15 cellular contexts compared by ENCODE assay signal in genomic region chr13:99323488-99323887, GRCh38. TPM values are rescaled to one million over a fixed set of nuclear protein-coding genes. Genes with fewer than 3 reads are reported as not detected.
A peak's percentile ranks its signal among the peaks of the same experiment; 100 is the strongest.
DNase-seq lines count a peak whose midpoint lies in the region; ATAC-seq lines count a peak whose summit lies in the region.
"Had no signal": no experiment of that assay in that cellular context is flagged by ENCODE, and none has a peak within 500 bp of the region (broad histone marks: within the 10 kb centered on the region; RNA-seq: fewer than 3 reads in every experiment).

No MANE protein-coding gene starts in this region.

- peak overlapping the region; percentile 95 to 97 (median 95) for H3K27ac Mint-ChIP-seq in CD4-positive, CD25-positive, alpha-beta regulatory T cell
- H3K27ac Mint-ChIP-seq in activated T-helper 1 cell treated with anti-CD3 and anti-CD28 coated beads, Interleukin-12 subunit alpha, Interleukin-12 subunit beta, Interleukin-2, Interleukin-4 antibody, amounts not matched to agents 30 ng/mL and 10 ng/mL and 1 ng/mL, durations not matched to agents 14 hours and 24 hours and 36 hours = peak overlapping the region; percentile 96
- peak overlapping the region; percentile 94 for H3K27ac Mint-ChIP-seq in memory B cell

- H3K9me3 Mint-ChIP-seq in CD4-positive, CD25-positive, alpha-beta regulatory T cell = no peaks in the 10 kb centered on the region
- peaks cover 3% of the 10 kb centered on the region for H3K9me3 Mint-ChIP-seq in activated T-helper 1 cell treated with anti-CD3 and anti-CD28 coated beads, Interleukin-12 subunit alpha, Interleukin-12 subunit beta, Interleukin-2, Interleukin-4 antibody, amounts not matched to agents 30 ng/mL and 10 ng/mL and 1 ng/mL, durations not matched to agents 14 hours and 24 hours and 36 hours
- H3K9me3 Mint-ChIP-seq in memory B cell = no peaks in the 10 kb centered on the region

- peaks cover 25% of the 10 kb centered on the region for H3K36me3 ChIP-seq in CD4-positive, CD25-positive, alpha-beta regulatory T cell (ENCODE audit: control insufficient read depth, insufficient read depth, low read length)
- H3K36me3 ChIP-seq: pancreas had no signal

- peak overlapping the region; percentile 68 for H3K4me3 ChIP-seq in CD4-positive, CD25-positive, alpha-beta regulatory T cell (ENCODE audit: low read depth, low read length)
- H3K4me3 ChIP-seq: pancreas had no signal

- H3K4me1 Mint-ChIP-seq in CD4-positive, CD25-positive, alpha-beta regulatory T cell = peaks cover 44 to 79% (median 61%) of the 10 kb centered on the region in 4 donors
- H3K4me1 Mint-ChIP-seq in activated T-helper 1 cell treated with anti-CD3 and anti-CD28 coated beads, Interleukin-12 subunit alpha, Interleukin-12 subunit beta, Interleukin-2, Interleukin-4 antibody, amounts not matched to agents 30 ng/mL and 10 ng/mL and 1 ng/mL, durations not matched to agents 14 hours and 24 hours and 36 hours (ENCODE audit: low read depth) = peaks cover 68% of the 10 kb centered on the region
- peaks cover 44% of the 10 kb centered on the region for H3K4me1 Mint-ChIP-seq in memory B cell

- intact Hi-C loops in activated T-helper 1 cell treated with anti-CD3 and anti-CD28 coated beads, Interleukin-12 subunit alpha, Interleukin-12 subunit beta, Interleukin-2, Interleukin-4 antibody, amounts not matched to agents 30 ng/mL and 10 ng/mL and 1 ng/mL, durations not matched to agents 14 hours and 24 hours and 36 hours (cut with micrococcal nuclease) = loop anchor here (1.0 to 5.0 kb wide), 7 partner anchors 8 to 1069 kb away; partner anchors contain the start of gene CLYBL
- intact Hi-C loops in posterior cingulate gyrus (cut with DNase I) = no loop called here

- DNase-seq in CD4-positive, CD25-positive, alpha-beta regulatory T cell = no peak
- peak; percentile 68 for DNase-seq in HCEC 1CT
- no peak for DNase-seq in activated T-helper 1 cell treated with anti-CD3 and anti-CD28 coated beads, Interleukin-12 subunit alpha, Interleukin-12 subunit beta, Interleukin-2, Interleukin-4 antibody, amounts not matched to agents 30 ng/mL and 10 ng/mL and 1 ng/mL, durations not matched to agents 14 hours and 24 hours and 36 hours (ENCODE audit: low spot score)
- no peak for DNase-seq in memory B cell (ENCODE audit: low spot score in 2 of 2)
- no peak for DNase-seq in hippocampal formation (lab: John Stamatoyannopoulos, UW)
- DNase-seq in NOMO-1 (lab: John Stamatoyannopoulos, UW; ENCODE audit: unreplicated experiment in 2 of 2) = no peak
- no peak for DNase-seq in posterior cingulate gyrus
- DNase-seq in SIG-M5 (lab: John Stamatoyannopoulos, UW) = no peak
- DNase-seq: activated CD4-positive, CD25-positive, alpha-beta regulatory T cell; amygdala; Kasumi-1; NCI-H2171; pancreas; stimulated activated CD4-positive, alpha-beta T cell treated with anti-CD3 and anti-CD28 coated beads, Interleukin-1b, Interleukin-23, amount 100 ng/mL, for 48 hours had no signal

- peak overlapping the region; percentile 75 for H3K27ac ChIP-seq in CD4-positive, CD25-positive, alpha-beta regulatory T cell (ENCODE audit: insufficient read depth, low read length, poor library complexity, severe bottlenecking)
- H3K27ac ChIP-seq: RWPE1 had no signal

- H3K4me1 ChIP-seq in CD4-positive, CD25-positive, alpha-beta regulatory T cell (ENCODE audit: control insufficient read depth, insufficient read depth, low read length, poor library complexity, severe bottlenecking) = peaks cover 52% of the 10 kb centered on the region

- H3K27me3 ChIP-seq in CD4-positive, CD25-positive, alpha-beta regulatory T cell (ENCODE audit: control insufficient read depth, insufficient read depth, low read length) = no peaks in the 10 kb centered on the region
- H3K27me3 ChIP-seq: pancreas had no signal

- peaks cover 30% of the 10 kb centered on the region for H3K36me3 Mint-ChIP-seq in CD4-positive, CD25-positive, alpha-beta regulatory T cell
- H3K36me3 Mint-ChIP-seq in activated T-helper 1 cell treated with anti-CD3 and anti-CD28 coated beads, Interleukin-12 subunit alpha, Interleukin-12 subunit beta, Interleukin-2, Interleukin-4 antibody, amounts not matched to agents 30 ng/mL and 10 ng/mL and 1 ng/mL, durations not matched to agents 14 hours and 24 hours and 36 hours (ENCODE audit: low read depth) = peaks cover 30% of the 10 kb centered on the region
- H3K36me3 Mint-ChIP-seq in memory B cell = peaks cover 17% of the 10 kb centered on the region

- no peaks in the 10 kb centered on the region for H3K9me3 ChIP-seq in CD4-positive, CD25-positive, alpha-beta regulatory T cell (ENCODE audit: control insufficient read depth in 2 of 2, low read length in 2 of 2)
- H3K9me3 ChIP-seq: pancreas had no signal

- peak overlapping the region in 2 of 4 donors; percentile 20 to 77 for H3K4me3 Mint-ChIP-seq in CD4-positive, CD25-positive, alpha-beta regulatory T cell
- peak overlapping the region; percentile 38 for H3K4me3 Mint-ChIP-seq in activated T-helper 1 cell treated with anti-CD3 and anti-CD28 coated beads, Interleukin-12 subunit alpha, Interleukin-12 subunit beta, Interleukin-2, Interleukin-4 antibody, amounts not matched to agents 30 ng/mL and 10 ng/mL and 1 ng/mL, durations not matched to agents 14 hours and 24 hours and 36 hours
- H3K4me3 Mint-ChIP-seq in memory B cell = no peak overlapping the region

- no peaks in the 10 kb centered on the region for H3K27me3 Mint-ChIP-seq in CD4-positive, CD25-positive, alpha-beta regulatory T cell
- H3K27me3 Mint-ChIP-seq in activated T-helper 1 cell treated with anti-CD3 and anti-CD28 coated beads, Interleukin-12 subunit alpha, Interleukin-12 subunit beta, Interleukin-2, Interleukin-4 antibody, amounts not matched to agents 30 ng/mL and 10 ng/mL and 1 ng/mL, durations not matched to agents 14 hours and 24 hours and 36 hours (ENCODE audit: insufficient read depth) = no peaks in the 10 kb centered on the region
- no peaks in the 10 kb centered on the region for H3K27me3 Mint-ChIP-seq in memory B cell

- ATAC-seq in CD4-positive, CD25-positive, alpha-beta regulatory T cell (ENCODE audit: low read depth in 2 of 2) = no peak
- ATAC-seq in memory B cell (ENCODE audit: low read depth) = no peak

RNA-seq across cellular contexts. Expression of gene GPR183, which starts 16.3 kb away (rescaled TPM):
- total RNA-seq in CD4-positive, CD25-positive, alpha-beta regulatory T cell = 206 TPM
- polyA plus RNA-seq in CD4-positive, CD25-positive, alpha-beta regulatory T cell = 100 to 1,000 TPM; 262 to 418 (median 324) TPM
- 22.6 and 23.6 TPM in 2 replicates for total RNA-seq in activated T-helper 1 cell treated with anti-CD3 and anti-CD28 coated beads, Interleukin-12 subunit alpha, Interleukin-12 subunit beta, Interleukin-2, Interleukin-4 antibody, amounts not matched to agents 30 ng/mL and 10 ng/mL and 1 ng/mL, durations not matched to agents 14 hours and 24 hours and 36 hours
